In genomic region chr4:60743654-60744053, GRCh38 we compare ENCODE assay signal across 20 cellular contexts.
"Had no signal": no experiment of that assay in that cellular context is flagged by ENCODE, and none has a peak within 500 bp of the region (broad histone marks: within the 10 kb centered on the region; RNA-seq: fewer than 3 reads in every experiment).

No MANE protein-coding gene starts in this region.

- H3K27me3 ChIP-seq: gastrocnemius medialis, heart right ventricle, stomach, transverse colon had no signal

- H3K9me3 ChIP-seq: gastrocnemius medialis, mucosa of descending colon, stomach had no signal

- H3K4me3 ChIP-seq: gastrocnemius medialis, heart right ventricle, mucosa of descending colon, stomach, thoracic aorta, transverse colon had no signal

- H2AFZ ChIP-seq: parathyroid adenoma had no signal

- H3K27ac Mint-ChIP-seq: endodermal cell; naive thymus-derived CD8-positive, alpha-beta T cell had no signal

- H3K27ac ChIP-seq: gastrocnemius medialis, heart right ventricle, parathyroid adenoma, stomach, thoracic aorta, transverse colon had no signal

- H3K9me3 Mint-ChIP-seq: endodermal cell, neural crest cell had no signal

- H3K79me2 ChIP-seq: parathyroid adenoma had no signal

- H3K4me3 Mint-ChIP-seq: endodermal cell; naive thymus-derived CD8-positive, alpha-beta T cell; neural crest cell had no signal

- H3K4me1 ChIP-seq: gastrocnemius medialis, heart right ventricle, parathyroid adenoma, stomach, transverse colon had no signal

- DNase-seq: dermis blood vessel endothelial cell; endodermal cell; gastrocnemius medialis; heart right ventricle; hypothalamus; kidney glomerular epithelial cell; mucosa of descending colon; naive thymus-derived CD8-positive, alpha-beta T cell; occipital lobe; stimulated activated CD4-positive, alpha-beta T cell treated with anti-CD3 and anti-CD28 coated beads, Interleukin-2, amount 100 ng/mL, for 24 hours; stimulated activated CD4-positive, alpha-beta T cell treated with anti-CD3 and anti-CD28 coated beads, Interleukin-4, amount 100 ng/mL, for 4 hours; stimulated activated naive CD4-positive, alpha-beta T cell; stomach; substantia nigra; transverse colon had no signal

- H3K4me1 Mint-ChIP-seq: naive thymus-derived CD8-positive, alpha-beta T cell; neural crest cell had no signal

- ATAC-seq: esophagus mucosa; gastrocnemius medialis; heart right ventricle; mucosa of descending colon; naive thymus-derived CD8-positive, alpha-beta T cell; sciatic nerve had no signal

- H3K9ac ChIP-seq: parathyroid adenoma had no signal

- H3K36me3 ChIP-seq: gastrocnemius medialis, heart right ventricle, stomach, thoracic aorta, transverse colon had no signal
